ENCODE assay signal across 34 cellular contexts in genomic region chr11:69465236-69466000, GRCh38. TPM values are rescaled to one million over a fixed set of nuclear protein-coding genes. Genes with fewer than 3 reads are reported as not detected.
A peak's percentile ranks its signal among the peaks of the same experiment; 100 is the strongest.
DNase-seq lines count a peak whose midpoint lies in the region; ATAC-seq, FAIRE-seq and TF ChIP-seq lines count a peak whose summit lies in the region.
"Had no signal": no experiment of that assay in that cellular context is flagged by ENCODE, and none has a peak within 500 bp of the region (broad histone marks: within the 10 kb centered on the region; RNA-seq: fewer than 3 reads in every experiment).

No MANE protein-coding gene starts in this region.

- peak; percentile 51 for DNase-seq in BE2C
- DNase-seq in RWPE1 (ENCODE audit: low spot score): no peak
- no peak for DNase-seq in body of pancreas
- DNase-seq in GDM1 (lab: John Stamatoyannopoulos, UW): no peak
- no peak for DNase-seq in urothelium cell line (ENCODE audit: low spot score)
- DNase-seq: ACHN; activated CD4-positive, alpha-beta T cell treated with anti-CD3 and anti-CD28 coated beads, Interleukin-2, amount 10 ng/mL, durations not matched to agents 24 days and 14 days; activated gamma-delta T cell; activated naive CD8-positive, alpha-beta T cell treated with anti-CD3 and anti-CD28 coated beads, Interleukin-2, amount 10 ng/mL, durations not matched to agents 7 days and 5 days; activated T-cell treated with anti-CD3 and anti-CD28 coated beads, Interleukin-2, amount 50 U/mL, for 1 hour; cerebellar nuclear complex; DMS153; naive thymus-derived CD8-positive, alpha-beta T cell; NCI-H1417; NCI-H2081 treated with DMSO at 0.1 percent for 48 hours; NCI-H345; occipital lobe; RPMI8226; stimulated activated CD4-positive, alpha-beta T cell treated with anti-CD3 and anti-CD28 coated beads, Interleukin-2, amount 100 ng/mL, for 48 hours; WERI-Rb-1 had no signal

- H3K9me3 ChIP-seq in BE2C: no peaks in the 10 kb centered on the region
- H3K9me3 ChIP-seq in mucosa of stomach (ENCODE audit: control insufficient read depth, low read length): peaks cover 10% of the 10 kb centered on the region
- H3K9me3 ChIP-seq in body of pancreas: peaks cover 0 to 6% (median 0%) of the 10 kb centered on the region in 3 donors

- TF ChIP-seq POLR2A in body of pancreas (IDR thresholded peaks at IDR 0.05): no peak

- H3K4me3 ChIP-seq in BE2C (ENCODE audit: low read depth, low read length) (no peak overlapping the region), mucosa of stomach (ENCODE audit: low read length) (no peak overlapping the region), body of pancreas (no peak overlapping the region)
- H3K4me3 ChIP-seq: GM23338, heart left ventricle had no signal

- H3K27ac ChIP-seq in RWPE1 (peak overlapping the region; percentile 27), body of pancreas (no peak overlapping the region)
- H3K27ac ChIP-seq: epithelial cell of prostate, heart left ventricle, WERI-Rb-1 had no signal

- no peaks in the 10 kb centered on the region for H3K4me1 ChIP-seq in BE2C
- peaks cover 51% of the 10 kb centered on the region for H3K4me1 ChIP-seq in mucosa of stomach (ENCODE audit: control insufficient read depth, insufficient read depth, low read length)
- peaks cover 4% of the 10 kb centered on the region for H3K4me1 ChIP-seq in body of pancreas

- 42 to 70% methylated on average over 9 to 17 of the region's 17 CpGs for WGBS in body of pancreas, 2 donors

- H3K36me3 ChIP-seq in BE2C (no peaks in the 10 kb centered on the region), mucosa of stomach (ENCODE audit: control insufficient read depth, insufficient read depth, low read length) (no peaks in the 10 kb centered on the region), body of pancreas (replicated peaks in 1 of 2; ENCODE audit: insufficient read depth in 1 of 2, low read depth in 2 of 2) (no peaks in the 10 kb centered on the region)
- H3K36me3 ChIP-seq: heart left ventricle, WERI-Rb-1 had no signal

- intact Hi-C loops in body of pancreas (cut with DNase I): no loop called here

- ATAC-seq in esophagus mucosa (peak; percentile 67), HG03139 (IDR thresholded peaks at IDR 0.05; ENCODE audit: unreplicated experiment) (no peak), body of pancreas (no peak)
- ATAC-seq: GM23338; heart left ventricle; naive thymus-derived CD8-positive, alpha-beta T cell had no signal

- no peak for FAIRE-seq in urothelium cell line (lab: Jason Lieb, UNC)
- FAIRE-seq: astrocyte had no signal

- CTCF ChIA-PET in RWPE1 (lab: Yijun Ruan, JAX): no interaction called here

- POLR2A ChIA-PET in RWPE1 (lab: Yijun Ruan, JAX; ENCODE audit: low non-redundant PET): no interaction called here

- H3K9ac ChIP-seq in mucosa of stomach (ENCODE audit: low read length): peak overlapping the region; percentile 38

- no peak for TF ChIP-seq CTCF in BE2C (IDR thresholded peaks at IDR 0.05; ENCODE audit: low read depth, low read length)
- TF ChIP-seq CTCF in RWPE1 (conservative IDR thresholded peaks at IDR 0.05; ENCODE audit: low read depth): no peak
- no peak for TF ChIP-seq CTCF in body of pancreas (IDR thresholded peaks at IDR 0.05)

- H3K27me3 ChIP-seq in BE2C (no peaks in the 10 kb centered on the region), mucosa of stomach (ENCODE audit: control insufficient read depth, insufficient read depth, low read length) (no peaks in the 10 kb centered on the region), body of pancreas (no peaks in the 10 kb centered on the region)
- H3K27me3 ChIP-seq: heart left ventricle had no signal

RNA-seq across cellular contexts. Expression of gene LINC01488, which starts 16.0 kb away (rescaled TPM):
- polyA plus RNA-seq in BE2C (2012; ENCODE audit: insufficient read depth, insufficient read length, low read depth): not detected
- total RNA-seq in esophagus mucosa (not detected), body of pancreas (not detected)
- total RNA-seq: activated CD4-positive, alpha-beta T cell treated with anti-CD3 and anti-CD28 coated beads, Interleukin-2, amount 10 ng/mL, durations not matched to agents 24 days and 14 days; activated CD8-positive, alpha-beta memory T cell treated with anti-CD3 and anti-CD28 coated beads for 36 hours; activated naive CD8-positive, alpha-beta T cell treated with anti-CD3 and anti-CD28 coated beads, Interleukin-2, amount 10 ng/mL, durations not matched to agents 7 days and 5 days; astrocyte; fibroblast of villous mesenchyme; GM23338; M059J; mesenteric fat pad; naive thymus-derived CD8-positive, alpha-beta T cell; occipital lobe; T-helper 2 cell treated with Interferon-gamma antibody and Interleukin-4, amounts not matched to agents 100 ng/mL and 5 ng/mL, for 36 hours; ureter had no signal
- polyA plus RNA-seq: BJ; GM23338; naive thymus-derived CD8-positive, alpha-beta T cell had no signal
